1 cellular context compared by ENCODE assay signal in genomic region chr1:32701421-32701911, GRCh38.
A peak's percentile ranks its signal among the peaks of the same experiment; 100 is the strongest.
TF ChIP-seq lines count a peak whose summit lies in the region.

No MANE protein-coding gene starts in this region.

TF ChIP-seq in HepG2, 621 proteins besides CTCF, POLR2A, EP300 and RAD21:
- TF ChIP-seq ZNF607 (CRISPR knock-in tag; IDR thresholded peaks at IDR 0.05; ENCODE audit: borderline replicate concordance) (no peak), HMG20B (CRISPR knock-in tag; conservative IDR thresholded peaks at IDR 0.05) (no peak), HNRNPL (IDR thresholded peaks at IDR 0.05; ENCODE audit: low read depth, low read length) (0 out of 2 replicates have a peak, but pooled peaks have one; percentile 28), HOXA7 (CRISPR knock-in tag; IDR thresholded peaks at IDR 0.05) (no peak), SAP130 (CRISPR knock-in tag; IDR thresholded peaks at IDR 0.05; ENCODE audit: low read depth) (peak; percentile 16; the same call in 1 of the 2 replicates), ZNF235 (CRISPR knock-in tag; IDR thresholded peaks at IDR 0.05; ENCODE audit: borderline replicate concordance) (no peak), DBP (CRISPR knock-in tag; IDR thresholded peaks at IDR 0.05; ENCODE audit: not compliant biosample characterization) (no peak), ZNF773 (CRISPR knock-in tag; IDR thresholded peaks at IDR 0.05; ENCODE audit: borderline replicate concordance) (no peak), ZFX (CRISPR knock-in tag; IDR thresholded peaks at IDR 0.05; ENCODE audit: low read depth) (0 out of 2 replicates have a peak, but pooled peaks have one; percentile 29), ZNF687 (CRISPR knock-in tag; IDR thresholded peaks at IDR 0.05) (peak; percentile 26), HINFP (CRISPR knock-in tag; IDR thresholded peaks at IDR 0.05; ENCODE audit: low read depth) (no peak), ZFAT (CRISPR knock-in tag; conservative IDR thresholded peaks at IDR 0.05) (no peak), ZBTB39 (CRISPR knock-in tag; IDR thresholded peaks at IDR 0.05) (no peak), ZFYVE20 (CRISPR knock-in tag; IDR thresholded peaks at IDR 0.05; ENCODE audit: borderline replicate concordance, low read depth) (no peak)
